14 cellular contexts compared by ENCODE assay signal in the genomic region with DNA sequence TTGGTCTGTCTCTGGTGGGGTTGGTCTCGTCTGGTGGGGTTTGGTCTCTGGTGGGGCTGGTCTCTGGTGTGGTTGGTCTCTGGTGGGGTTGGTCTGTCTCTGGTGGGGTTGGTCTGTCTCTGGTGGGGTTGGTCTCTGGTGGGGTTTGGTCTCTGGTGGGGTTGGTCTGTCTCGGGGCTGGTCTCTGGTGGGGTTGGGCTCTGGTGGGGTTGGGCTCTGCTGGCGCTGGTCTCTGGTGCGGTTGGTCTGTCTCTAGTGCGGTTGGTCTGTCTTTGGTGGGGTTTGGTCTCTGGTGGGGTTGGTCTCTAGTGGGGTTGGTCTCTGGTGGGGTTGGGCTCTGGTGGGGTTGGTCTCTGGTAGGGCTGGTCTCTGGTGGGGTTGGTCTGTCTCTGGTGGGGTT.
"Had no signal": no experiment of that assay in that cellular context is flagged by ENCODE, and none has a peak within 500 bp of the region (broad histone marks: within the 10 kb centered on the region; RNA-seq: fewer than 3 reads in every experiment).

No MANE protein-coding gene starts in this region.

- FAIRE-seq: bronchial epithelial cell, islet of Langerhans had no signal

- H3K4me3 Mint-ChIP-seq: activated CD8-positive, alpha-beta T cell treated with anti-CD3 and anti-CD28 coated beads, Interleukin-2, amount 10 ng/mL, durations not matched to agents 7 days and 5 days had no signal

- H3K9me3 ChIP-seq: ascending aorta, esophagus squamous epithelium, left lung, right atrium auricular region had no signal

- H3K36me3 ChIP-seq: ascending aorta, esophagus squamous epithelium, left lung, right atrium auricular region had no signal

- DNase-seq: activated CD4-positive, alpha-beta T cell treated with anti-CD3 and anti-CD28 coated beads for 48 hours; activated CD8-positive, alpha-beta memory T cell treated with anti-CD3 and anti-CD28 coated beads, Interleukin-2, amount 50 U/mL, for 48 hours; activated CD8-positive, alpha-beta T cell treated with anti-CD3 and anti-CD28 coated beads, Interleukin-2, amount 10 ng/mL, durations not matched to agents 7 days and 5 days; activated naive CD4-positive, alpha-beta T cell; esophagus squamous epithelium; foreskin fibroblast; head of caudate nucleus; left lung; SW 1271 had no signal

- H3K27me3 ChIP-seq: ascending aorta, esophagus squamous epithelium, left lung, right atrium auricular region had no signal

- H3K4me3 ChIP-seq: ascending aorta, esophagus squamous epithelium, left lung, right atrium auricular region, smooth muscle cell had no signal

- H3K27ac ChIP-seq: ascending aorta, esophagus squamous epithelium had no signal

- H3K27ac Mint-ChIP-seq: activated CD8-positive, alpha-beta T cell treated with anti-CD3 and anti-CD28 coated beads, Interleukin-2, amount 10 ng/mL, durations not matched to agents 7 days and 5 days had no signal

- H3K4me2 ChIP-seq: smooth muscle cell had no signal

- ATAC-seq: activated CD8-positive, alpha-beta T cell treated with anti-CD3 and anti-CD28 coated beads, Interleukin-2, amount 10 ng/mL, durations not matched to agents 7 days and 5 days had no signal

- H3K4me1 ChIP-seq: ascending aorta, left lung, right atrium auricular region had no signal
